Comparison of ENCODE assay signal across 20 cellular contexts in the genomic region with DNA sequence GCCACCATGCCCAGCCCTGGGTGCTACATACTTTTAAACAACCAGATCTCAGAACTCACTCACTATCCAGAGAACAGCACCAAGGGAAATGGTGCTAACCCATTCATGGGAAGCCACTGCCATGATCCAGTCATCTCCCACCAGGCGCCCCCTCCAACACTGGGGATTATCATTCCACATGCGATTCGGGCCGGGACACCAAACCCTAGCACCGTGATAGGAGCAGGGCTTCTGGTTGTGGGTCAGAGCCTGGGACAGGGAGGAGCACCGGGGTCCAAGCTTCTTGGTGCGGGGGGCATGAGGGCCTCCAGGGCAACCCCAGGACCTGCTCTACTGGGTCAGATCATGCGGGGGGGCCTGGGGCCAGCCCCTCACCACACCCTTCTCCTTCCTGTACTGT. TPM values are rescaled to one million over a fixed set of nuclear protein-coding genes. Genes with fewer than 3 reads are reported as not detected.
DNase-seq lines count a peak whose midpoint lies in the region; ATAC-seq, FAIRE-seq and TF ChIP-seq lines count a peak whose summit lies in the region.
"Had no signal": no experiment of that assay in that cellular context is flagged by ENCODE, and none has a peak within 500 bp of the region (broad histone marks: within the 10 kb centered on the region; RNA-seq: fewer than 3 reads in every experiment).

No MANE protein-coding gene starts in this region.

- H3K79me2 ChIP-seq in H1 (ENCODE audit: control insufficient read depth in 1 of 2, insufficient read depth in 2 of 2, low read length in 2 of 2), result no peaks in the 10 kb centered on the region

- no peaks in the 10 kb centered on the region for H3K9me3 ChIP-seq in H1 (ENCODE audit: insufficient read depth in 2 of 2, low read depth in 1 of 2, low read length in 1 of 2)
- H3K9me3 ChIP-seq in neuronal stem cell (replicated peaks in 1 of 2; ENCODE audit: control insufficient read depth in 2 of 2, insufficient read depth in 1 of 2, low read depth in 1 of 2, low read length in 2 of 2), result peaks cover 0 to 3% of the 10 kb centered on the region in 2 donors
- H3K9me3 ChIP-seq in T-helper 17 cell (ENCODE audit: control insufficient read depth, low read length, poor library complexity, severe bottlenecking), result no peaks in the 10 kb centered on the region
- H3K9me3 ChIP-seq: A549; BLaER1 treated with 17β-estradiol and CSF1 and Interleukin-3, amounts not matched to agents 10 nM and 100 nM had no signal

- H3K27me3 Mint-ChIP-seq in T-helper 17 cell, result peaks cover 20% of the 10 kb centered on the region

- no peak overlapping the region for H3K27ac Mint-ChIP-seq in T-helper 17 cell
- H3K27ac Mint-ChIP-seq: CD8-positive, alpha-beta T cell had no signal

- no peaks in the 10 kb centered on the region for H3K36me3 ChIP-seq in H1 (ENCODE audit: control insufficient read depth in 2 of 4, insufficient read depth in 4 of 4, low read length in 3 of 4)
- no peaks in the 10 kb centered on the region for H3K36me3 ChIP-seq in neuronal stem cell (replicated peaks in 1 of 2; ENCODE audit: control insufficient read depth in 2 of 2, insufficient read depth in 2 of 2, low read length in 2 of 2)
- H3K36me3 ChIP-seq: BLaER1 treated with 17β-estradiol and CSF1 and Interleukin-3, amounts not matched to agents 10 nM and 100 nM had no signal

- H3K79me1 ChIP-seq in H1 (ENCODE audit: low read depth, low read length) (no peaks in the 10 kb centered on the region), neuronal stem cell (ENCODE audit: low read depth, low read length) (peaks cover 3% of the 10 kb centered on the region)

- no peak for DNase-seq in H1 (ENCODE audit: low read depth in 1 of 2, low spot score in 2 of 2)
- no peak for DNase-seq in neuronal stem cell (ENCODE audit: low spot score)
- no peak for DNase-seq in T-helper 17 cell
- no peak for DNase-seq in A172 (ENCODE audit: low spot score)
- DNase-seq in left cardiac atrium, result no peak
- DNase-seq: AML-193; Calu3; CD8-positive, alpha-beta T cell; DMS79 treated with DMSO at 0.1 percent for 48 hours; GF-D8; GM23248; HCEC 1CT had no signal

- ATAC-seq in T-helper 17 cell (no peak), GM18861 (IDR thresholded peaks at IDR 0.05; ENCODE audit: unreplicated experiment) (no peak), left cardiac atrium (no peak)
- ATAC-seq: A549; CD8-positive, alpha-beta T cell had no signal

- H2BK5ac ChIP-seq in H1 (ENCODE audit: low read depth, low read length) (no peak overlapping the region), neuronal stem cell (ENCODE audit: low read length) (no peak overlapping the region)

- POLR2A ChIA-PET in H1 (lab: Charles Lee; ENCODE audit: partially characterized antibody), result interaction anchor here (2.4 to 2.5 kb wide), 2 partner anchors 15 to 49 kb away, joined by 8 to 11 read pairs; a partner anchor contains a TSS

- H2BK20ac ChIP-seq in H1 (ENCODE audit: low read length), result no peak overlapping the region

- TF ChIP-seq RAD21 in H1 (IDR thresholded peaks at IDR 0.05 in 1 of 2, conservative IDR thresholded peaks at IDR 0.05 in 1 of 2; ENCODE audit: low read depth in 2 of 2, low read length in 2 of 2), result no peak

- H3K23ac ChIP-seq in H1 (ENCODE audit: insufficient read length), result no peak overlapping the region
- H3K23ac ChIP-seq in neuronal stem cell (ENCODE audit: low read depth, low read length, poor library complexity), result no peak overlapping the region

- H4K91ac ChIP-seq in H1 (replicated peaks; ENCODE audit: insufficient read length, low read length) (no peak overlapping the region), neuronal stem cell (ENCODE audit: low read depth, low read length, poor library complexity) (no peak overlapping the region)

- peaks cover 0 to 2% of the 10 kb centered on the region in 2 experiments for H4K20me1 ChIP-seq in H1 (replicated peaks in 1 of 2; ENCODE audit: control insufficient read depth in 1 of 2, insufficient read depth in 2 of 2, low read length in 2 of 2)

- H4K5ac ChIP-seq in H1 (ENCODE audit: insufficient read length, low read depth, low read length), result no peak overlapping the region

- H2BK120ac ChIP-seq in H1 (replicated peaks; ENCODE audit: low read depth, low read length) (no peak overlapping the region), neuronal stem cell (ENCODE audit: low read depth, low read length) (no peak overlapping the region)

- H3K36me3 Mint-ChIP-seq in T-helper 17 cell (ENCODE audit: low read depth), result peaks cover 3% of the 10 kb centered on the region
- H3K36me3 Mint-ChIP-seq: CD8-positive, alpha-beta T cell had no signal

- H3K14ac ChIP-seq in H1 (ENCODE audit: insufficient read length) (no peak overlapping the region), neuronal stem cell (ENCODE audit: low read length) (no peak overlapping the region)

- H3K4ac ChIP-seq in H1 (replicated peaks; ENCODE audit: insufficient read length, low read depth, low read length), result no peak overlapping the region
- no peak overlapping the region for H3K4ac ChIP-seq in neuronal stem cell (ENCODE audit: low read length)

- intact Hi-C loops in left cardiac atrium (cut with DNase I), result no loop called here

- CTCF ChIA-PET in H1 (lab: Charles Lee; ENCODE audit: partially characterized antibody), result interaction anchor here (0.6 to 5.9 kb wide), 4 partner anchors 11 to 20 kb away, joined by 3 to 53 read pairs (median 14); no protein-coding TSS in a partner anchor

- H3K18ac ChIP-seq in H1 (ENCODE audit: extremely low read depth, low read length) (no peak overlapping the region), neuronal stem cell (ENCODE audit: low read length) (peak overlapping the region; percentile 17)

- no peak for TF ChIP-seq EP300 in H1 (IDR thresholded peaks at IDR 0.05; ENCODE audit: borderline replicate concordance in 1 of 2, low read depth in 2 of 2, low read length in 2 of 2)

- no peak for TF ChIP-seq POLR2A in H1 (IDR thresholded peaks at IDR 0.05; ENCODE audit: control extremely low read depth in 1 of 2, low read depth in 2 of 2, low read length in 2 of 2)

- H3K4me2 ChIP-seq in H1 (ENCODE audit: insufficient read depth in 1 of 2, low read depth in 2 of 2, low read length in 2 of 2), result no peak overlapping the region
- H3K4me2 ChIP-seq in neuronal stem cell (ENCODE audit: insufficient read depth, low read length, poor library complexity, severe bottlenecking), result no peak overlapping the region
- H3K4me2 ChIP-seq: A549 had no signal

- H4K8ac ChIP-seq in H1 (ENCODE audit: extremely low read depth, insufficient read depth, low read length) (no peak overlapping the region), neuronal stem cell (ENCODE audit: low read depth, low read length) (no peak overlapping the region)

- peaks cover 0 to 20% (median 18%) of the 10 kb centered on the region in 4 experiments; a peak in 6 of 7 replicates for H3K27me3 ChIP-seq in H1 (replicated peaks in 1 of 4; ENCODE audit: control insufficient read depth in 3 of 4, extremely low read depth in 1 of 4, insufficient read depth in 3 of 4, low read length in 3 of 4)
- H3K27me3 ChIP-seq in neuronal stem cell (ENCODE audit: control insufficient read depth in 3 of 3, insufficient read depth in 3 of 3, low read depth in 1 of 3, low read length in 3 of 3), result peaks cover 6 to 48% (median 21%) of the 10 kb centered on the region in 3 experiments

- H3K4me3 Mint-ChIP-seq in T-helper 17 cell, result no peak overlapping the region
- H3K4me3 Mint-ChIP-seq: CD8-positive, alpha-beta T cell had no signal

- WGBS in H1 (ENCODE audit: extremely low coverage in 1 of 2, insufficient coverage in 1 of 2, insufficient read length in 1 of 2, insufficient replicate concordance in 2 of 2, low coverage in 1 of 2, low lambda C conversion rate in 2 of 2, missing lambda C conversion rate in 1 of 2), 2 experiments, result 79% methylated on average over 7 of the region's 8 CpGs; no CpG with 5 or more reads in 1 of the 2 experiments
- no CpG with 5 or more reads among the region's 8 CpGs for WGBS in neuronal stem cell (ENCODE audit: extremely low coverage in 2 of 2, insufficient read length in 2 of 2, insufficient replicate concordance in 1 of 2), 2 donors

- H3K4me3 ChIP-seq in H1 (ENCODE audit: extremely low read depth in 1 of 4, insufficient read depth in 2 of 4, low read depth in 3 of 4, low read length in 4 of 4), result no peak overlapping the region
- no peak overlapping the region for H3K4me3 ChIP-seq in neuronal stem cell (ENCODE audit: low read length in 2 of 2)
- H3K4me3 ChIP-seq: A549; BLaER1 treated with 17β-estradiol and CSF1 and Interleukin-3, amounts not matched to agents 10 nM and 100 nM; GM23248 had no signal

- 0 out of 2 replicates have a peak overlapping the region, but pooled peaks have one; percentile 46 for H2BK15ac ChIP-seq in H1 (ENCODE audit: low read length)
- H2BK15ac ChIP-seq in neuronal stem cell (ENCODE audit: low read length), result no peak overlapping the region

- H3K23me2 ChIP-seq in H1 (ENCODE audit: low read depth, low read length), result peaks cover 5% of the 10 kb centered on the region; the same call in 1 of the 2 replicates

- H3K4me1 Mint-ChIP-seq in T-helper 17 cell, result peaks cover 13% of the 10 kb centered on the region

- H3K27ac ChIP-seq in angular gyrus (ENCODE audit: low read depth, low read length) (peak overlapping the region; percentile 100), H1 (ENCODE audit: low read depth, low read length) (no peak overlapping the region), neuronal stem cell (replicated peaks; ENCODE audit: low read length) (no peak overlapping the region), temporal lobe (ENCODE audit: low read depth, low read length) (peak overlapping the region; percentile 99)
- H3K27ac ChIP-seq: A549, GM23248 had no signal

- FAIRE-seq in H1 (lab: Jason Lieb, UNC), result no peak
- FAIRE-seq: A549, GM19239, H54 had no signal

- no peak for TF ChIP-seq CTCF in H1 (IDR thresholded peaks at IDR 0.05; ENCODE audit: control extremely low read depth in 1 of 3, insufficient read depth in 1 of 3, low read depth in 1 of 3, low read length in 3 of 3)

- H3K56ac ChIP-seq in H1 (replicated peaks; ENCODE audit: insufficient read length, low read depth, low read length), result no peak overlapping the region

- H2AFZ ChIP-seq in H1 (ENCODE audit: low read length) (no peak overlapping the region), neuronal stem cell (ENCODE audit: low read length) (no peak overlapping the region)
- H2AFZ ChIP-seq: GM23248 had no signal

- H3K9ac ChIP-seq in H1 (replicated peaks in 1 of 4; ENCODE audit: extremely low read depth in 1 of 4, low read depth in 3 of 4, low read length in 3 of 4), result no peak overlapping the region
- no peak overlapping the region for H3K9ac ChIP-seq in neuronal stem cell (ENCODE audit: low read depth, low read length, poor library complexity)
- H3K9ac ChIP-seq: GM23248 had no signal

- H2AK5ac ChIP-seq in H1 (ENCODE audit: low read depth, low read length) (no peak overlapping the region), neuronal stem cell (ENCODE audit: low read depth, low read length) (peak overlapping the region; percentile 11)

- H3K4me1 ChIP-seq in H1 (replicated peaks in 1 of 4; ENCODE audit: control insufficient read depth in 3 of 4, insufficient read depth in 4 of 4, low read length in 3 of 4) (peaks cover 0 to 12% (median 5%) of the 10 kb centered on the region in 4 experiments; a peak in 5 of 7 replicates), neuronal stem cell (ENCODE audit: control insufficient read depth in 2 of 2, insufficient read depth in 1 of 2, low read depth in 1 of 2, low read length in 2 of 2) (peaks cover 0 to 7% of the 10 kb centered on the region in 2 donors)
- H3K4me1 ChIP-seq: A549 had no signal

- H2BK12ac ChIP-seq in H1 (ENCODE audit: low read depth, low read length) (no peak overlapping the region), neuronal stem cell (ENCODE audit: low read length) (peak overlapping the region; percentile 73)

RNA-seq across cellular contexts. Expression of a gene that starts 4.5 kb away (rescaled TPM):
- total RNA-seq in H1 (2021; fragmentation: NEBNext Ultra II Directional; extraction: Animal tissue kit (Norgen Biotek cat#: 25700)), result 0.15 TPM in 1 of 2 replicates, not detected in the other
- 0.05 and 0.14 TPM in 2 replicates for polyA plus RNA-seq in H1 (2011; rRNA removed)
- 0.17 TPM for polyA plus RNA-seq in H1 (2011; cell fraction: cytosol; rRNA removed)
- 0.68 TPM for polyA plus RNA-seq in H1 (2011; cell fraction: nucleus; rRNA removed)
- 0.13 to 0.36 TPM (median 0.23 TPM) in 4 replicates for polyA plus RNA-seq in H1 (2012, experiment 1 of 2)
- not detected for polyA plus RNA-seq in H1 (2012, experiment 2 of 2)
- polyA plus RNA-seq in H1 (2013, experiment 1 of 2), result 0.02 TPM
- not detected for polyA plus RNA-seq in H1 (2013, experiment 2 of 2)
- polyA minus RNA-seq in H1 (2011; rRNA and poly(A)+ RNA removed), result not detected in 2 replicates
- not detected for polyA minus RNA-seq in H1 (2011; cell fraction: cytosol; rRNA and poly(A)+ RNA removed)
- polyA minus RNA-seq in H1 (2011; cell fraction: nucleus; rRNA and poly(A)+ RNA removed), result not detected
- not detected for polyA plus RNA-seq in neuronal stem cell (2013, experiment 1 of 2)
- not detected for polyA plus RNA-seq in neuronal stem cell (2013, experiment 2 of 2)
- not detected for total RNA-seq in temporal lobe
- not detected for total RNA-seq in T-helper 17 cell
- total RNA-seq in A172 (2014; rRNA removed; shearing (Covaris generic)), result not detected in 2 replicates
- total RNA-seq in left cardiac atrium, result not detected
- total RNA-seq: Calu3; CD8-positive, alpha-beta T cell; GM23248; HT-29 had no signal
- polyA plus RNA-seq: A549, GM23248 had no signal

RNA-seq across cellular contexts. Expression of a gene that starts 21.8 kb away (rescaled TPM):
- total RNA-seq in H1 (2021; fragmentation: NEBNext Ultra II Directional; extraction: Animal tissue kit (Norgen Biotek cat#: 25700)), result 106 and 108 TPM in 2 replicates
- polyA plus RNA-seq in H1 (2011; rRNA removed), result 42.2 and 48.8 TPM in 2 replicates
- polyA plus RNA-seq in H1 (2011; cell fraction: cytosol; rRNA removed), result 53.5 TPM
- polyA plus RNA-seq in H1 (2011; cell fraction: nucleus; rRNA removed), result 78.0 TPM
- 58.7 to 71.7 TPM (median 68.1 TPM) in 4 replicates for polyA plus RNA-seq in H1 (2012, experiment 1 of 2)
- 111 TPM for polyA plus RNA-seq in H1 (2012, experiment 2 of 2)
- polyA plus RNA-seq in H1 (2013, experiment 1 of 2), result 64.6 TPM
- 66.0 TPM for polyA plus RNA-seq in H1 (2013, experiment 2 of 2)
- polyA minus RNA-seq in H1 (2011; rRNA and poly(A)+ RNA removed), result 39.6 and 46.5 TPM in 2 replicates
- 43.1 TPM for polyA minus RNA-seq in H1 (2011; cell fraction: cytosol; rRNA and poly(A)+ RNA removed)
- polyA minus RNA-seq in H1 (2011; cell fraction: nucleus; rRNA and poly(A)+ RNA removed), result 41.5 TPM
- 118 TPM for polyA plus RNA-seq in neuronal stem cell (2013, experiment 1 of 2)
- 125 TPM for polyA plus RNA-seq in neuronal stem cell (2013, experiment 2 of 2)
- total RNA-seq in temporal lobe, result 3.2 TPM
- under 1 TPM; 0.40 to 0.44 TPM for total RNA-seq in T-helper 17 cell
- total RNA-seq in A172 (2014; rRNA removed; shearing (Covaris generic)), result 174 and 237 TPM in 2 replicates
- total RNA-seq in left cardiac atrium, result 1 to 10 TPM in 1 of 2 donors, under 1 TPM in 1; 0.16 to 1.6 TPM

RNA-seq across cellular contexts. Expression of a gene that starts 48.7 kb away (rescaled TPM):
- 53.0 and 54.8 TPM in 2 replicates for total RNA-seq in H1 (2021; fragmentation: NEBNext Ultra II Directional; extraction: Animal tissue kit (Norgen Biotek cat#: 25700))
- polyA plus RNA-seq in H1 (2011; rRNA removed), result 49.0 and 61.6 TPM in 2 replicates
- 63.2 TPM for polyA plus RNA-seq in H1 (2011; cell fraction: cytosol; rRNA removed)
- 58.5 TPM for polyA plus RNA-seq in H1 (2011; cell fraction: nucleus; rRNA removed)
- polyA plus RNA-seq in H1 (2012, experiment 1 of 2), result 47.6 to 75.1 TPM (median 68.4 TPM) in 4 replicates
- polyA plus RNA-seq in H1 (2012, experiment 2 of 2), result 91.1 TPM
- polyA plus RNA-seq in H1 (2013, experiment 1 of 2), result 40.1 TPM
- polyA plus RNA-seq in H1 (2013, experiment 2 of 2), result 39.2 TPM
- 55.5 and 83.5 TPM in 2 replicates for polyA minus RNA-seq in H1 (2011; rRNA and poly(A)+ RNA removed)
- 30.7 TPM for polyA minus RNA-seq in H1 (2011; cell fraction: cytosol; rRNA and poly(A)+ RNA removed)
- 42.0 TPM for polyA minus RNA-seq in H1 (2011; cell fraction: nucleus; rRNA and poly(A)+ RNA removed)
- 50.8 TPM for polyA plus RNA-seq in neuronal stem cell (2013, experiment 1 of 2)
- 52.7 TPM for polyA plus RNA-seq in neuronal stem cell (2013, experiment 2 of 2)
- 18.2 TPM for total RNA-seq in temporal lobe
- total RNA-seq in T-helper 17 cell, result 1 to 10 TPM; 1.5 to 2.9 TPM
- total RNA-seq in A172 (2014; rRNA removed; shearing (Covaris generic)), result 15.6 and 18.4 TPM in 2 replicates
- 10 to 100 TPM; 20.8 to 30.9 TPM for total RNA-seq in left cardiac atrium

RNA-seq across cellular contexts. Expression of a gene that starts 49.0 kb away (rescaled TPM):
- 66.9 and 76.5 TPM in 2 replicates for total RNA-seq in H1 (2021; fragmentation: NEBNext Ultra II Directional; extraction: Animal tissue kit (Norgen Biotek cat#: 25700))
- 147 and 170 TPM in 2 replicates for polyA plus RNA-seq in H1 (2011; rRNA removed)
- polyA plus RNA-seq in H1 (2011; cell fraction: cytosol; rRNA removed), result 150 TPM
- 168 TPM for polyA plus RNA-seq in H1 (2011; cell fraction: nucleus; rRNA removed)
- 50.8 to 96.9 TPM (median 88.1 TPM) in 4 replicates for polyA plus RNA-seq in H1 (2012, experiment 1 of 2)
- polyA plus RNA-seq in H1 (2012, experiment 2 of 2), result 148 TPM
- polyA plus RNA-seq in H1 (2013, experiment 1 of 2), result 57.7 TPM
- 54.1 TPM for polyA plus RNA-seq in H1 (2013, experiment 2 of 2)
- 110 and 113 TPM in 2 replicates for polyA minus RNA-seq in H1 (2011; rRNA and poly(A)+ RNA removed)
- 54.3 TPM for polyA minus RNA-seq in H1 (2011; cell fraction: cytosol; rRNA and poly(A)+ RNA removed)
- polyA minus RNA-seq in H1 (2011; cell fraction: nucleus; rRNA and poly(A)+ RNA removed), result 42.3 TPM
- 38.3 TPM for polyA plus RNA-seq in neuronal stem cell (2013, experiment 1 of 2)
- polyA plus RNA-seq in neuronal stem cell (2013, experiment 2 of 2), result 37.7 TPM
- total RNA-seq in temporal lobe (1.7 TPM), T-helper 17 cell (1 to 10 TPM in 1 of 2 donors, under 1 TPM in 1; 0.42 to 1.2 TPM), left cardiac atrium (1 to 10 TPM; 1.8 to 7.7 TPM)
- total RNA-seq in A172 (2014; rRNA removed; shearing (Covaris generic)), result 152 and 239 TPM in 2 replicates

Comparison
In these comparisons a context has a peak if more than half of its experiments do, and no peak if none do; other contexts are left out.
1. H3K27ac ChIP-seq: peak in angular gyrus (single experiment) and temporal lobe (single experiment); none in H1 (single experiment) and neuronal stem cell (single experiment).
2. RNA of a gene that starts 21.8 kb away (total RNA-seq): 174 to 237 TPM in A172 and 106 to 108 TPM in H1; 3.2 TPM in temporal lobe (single experiment), 0.16 to 1.6 TPM in left cardiac atrium and 0.40 to 0.44 TPM in T-helper 17 cell; every median in the first group is over 10 times any median in the second.